8 cellular contexts compared by ENCODE assay signal in genomic region chr12:76621582-76622024, GRCh38.
DNase-seq lines count a peak whose midpoint lies in the region; ATAC-seq and TF ChIP-seq lines count a peak whose summit lies in the region.

No MANE protein-coding gene starts in this region.

- ATAC-seq in GM19324 (IDR thresholded peaks at IDR 0.05; ENCODE audit: low FRiP score, unreplicated experiment) (peak; percentile 64), HG03469 (IDR thresholded peaks at IDR 0.05; ENCODE audit: unreplicated experiment) (peak; percentile 71), lung (ENCODE audit: insufficient read depth, low FRiP score) (peak; percentile 91)

- no peak overlapping the region for H3K4me3 ChIP-seq in dorsolateral prefrontal cortex
- H3K4me3 ChIP-seq in lung, result no peak overlapping the region

- peak; percentile 59 to 80 for DNase-seq in NCI-H526 (lab: John Stamatoyannopoulos, UW)
- peak; percentile 65 for DNase-seq in activated CD4-positive, alpha-beta T cell treated with anti-CD3 and anti-CD28 coated beads, Interleukin-2, amount 50 U/mL, for 1 hour
- DNase-seq in dorsolateral prefrontal cortex, result peak in 9 of 10 donors; percentile 31 to 84 (median 61)
- DNase-seq in lung (ENCODE audit: low spot score), result peak; percentile 59
- peak; percentile 8 to 28 for DNase-seq in stimulated activated CD8-positive, alpha-beta memory T cell treated with anti-CD3 and anti-CD28 coated beads, Interleukin-15, amount 100 ng/mL, for 4 hours (ENCODE audit: low read depth in 2 of 2)

- no peaks in the 10 kb centered on the region for H3K36me3 ChIP-seq in lung (ENCODE audit: control insufficient read depth in 2 of 2, insufficient read depth in 2 of 2, low read length in 2 of 2)

- 3 to 14% methylated on average over 1 of the region's 1 CpG for WGBS in lung, 2 donors

- H3K27me3 ChIP-seq in dorsolateral prefrontal cortex (no peaks in the 10 kb centered on the region), lung (ENCODE audit: control insufficient read depth, insufficient read depth) (no peaks in the 10 kb centered on the region)

- H3K27ac ChIP-seq in C4-2B (no peak overlapping the region), dorsolateral prefrontal cortex (no peak overlapping the region), lung (ENCODE audit: low read depth in 1 of 2, low read length in 1 of 2) (no peak overlapping the region)

- intact Hi-C loops in dorsolateral prefrontal cortex (cut with DNase I), result loop anchor here (2.0 to 10.0 kb wide), 4 partner anchors 169 to 393 kb away; no protein-coding TSS in a partner anchor

- no peaks in the 10 kb centered on the region for H3K9me3 ChIP-seq in lung (ENCODE audit: control insufficient read depth in 2 of 2, insufficient read depth in 1 of 2, low read length in 1 of 2)

- peak; percentile 90 for TF ChIP-seq CTCF in C4-2B (conservative IDR thresholded peaks at IDR 0.05)
- TF ChIP-seq CTCF in dorsolateral prefrontal cortex (IDR thresholded peaks at IDR 0.05 in 54 of 56, conservative IDR thresholded peaks at IDR 0.05 in 2 of 56; ENCODE audit: low read depth in 1 of 56, partially characterized antibody in 56 of 56), result peak; percentile 86 to 100 (median 98)
- peak; percentile 96 for TF ChIP-seq CTCF in lung (IDR thresholded peaks at IDR 0.05; ENCODE audit: control extremely low read depth, extremely low read depth)

- H3K4me1 ChIP-seq in lung (ENCODE audit: control insufficient read depth in 2 of 2, insufficient read depth in 2 of 2, low read length in 2 of 2), result no peaks in the 10 kb centered on the region

Comparison
In these comparisons a context has a peak if more than half of its experiments do, and no peak if none do; other contexts are left out.
1. DNase-seq: peak in every context shown above with its lines; median percentile 70 in NCI-H526; 65 in activated CD4-positive, alpha-beta T cell treated with anti-CD3 and anti-CD28 coated beads, Interleukin-2, amount 50 U/mL, for 1 hour; 61 in dorsolateral prefrontal cortex; 59 in lung; 18 in stimulated activated CD8-positive, alpha-beta memory T cell treated with anti-CD3 and anti-CD28 coated beads, Interleukin-15, amount 100 ng/mL, for 4 hours.